ENCODE assay signal across 1 cellular context in the genomic region with DNA sequence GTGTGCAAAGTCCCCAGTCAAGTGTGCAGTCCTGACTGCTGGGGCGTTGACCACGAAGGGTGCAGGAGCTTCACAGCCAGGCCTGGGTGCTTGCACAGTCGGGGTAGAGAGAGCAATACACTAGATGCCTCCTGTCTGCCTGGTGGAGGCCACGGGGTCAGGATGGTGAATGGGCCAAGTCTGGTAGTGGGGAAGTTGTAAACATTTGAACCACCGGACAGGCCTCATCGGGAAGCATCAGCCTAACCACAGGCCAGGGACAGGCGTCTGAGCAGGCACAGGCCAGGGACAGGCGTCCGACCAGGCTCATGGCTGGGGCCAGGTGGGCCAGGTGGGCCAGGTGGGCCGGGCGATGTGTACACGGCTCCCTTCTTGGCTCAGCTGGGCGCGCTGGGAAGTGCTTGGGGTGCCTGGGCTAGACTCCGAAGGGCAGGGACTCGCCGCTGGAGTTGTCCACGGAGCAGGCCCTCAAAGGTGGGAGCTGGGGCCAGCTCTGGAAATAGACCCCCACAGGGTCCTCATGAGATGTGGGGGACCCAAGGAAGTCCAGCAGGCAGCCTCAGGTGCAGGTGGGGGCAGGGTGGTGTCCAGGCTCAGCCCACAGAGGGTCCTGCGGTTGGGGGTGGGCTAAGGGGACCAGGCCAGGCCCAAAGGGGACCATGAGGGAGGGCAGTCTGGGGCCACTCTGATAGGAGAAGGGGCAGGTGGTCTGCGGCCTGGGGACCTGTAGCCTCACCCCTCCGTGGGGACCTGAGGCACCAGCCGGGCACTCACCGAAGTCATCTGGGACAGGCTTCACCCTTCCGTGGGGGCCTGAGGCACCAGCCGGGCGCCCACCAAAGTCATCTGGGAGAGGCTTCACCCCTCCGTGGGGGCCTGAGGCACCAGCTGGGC.
TF ChIP-seq lines count a peak whose summit lies in the region.

No MANE protein-coding gene starts in this region.

TF ChIP-seq in IMR-90, 13 proteins besides CTCF, POLR2A, EP300 and RAD21:
- TF ChIP-seq CEBPB (IDR thresholded peaks at IDR 0.05; ENCODE audit: low read depth, low read length) = no peak
- no peak for TF ChIP-seq RCOR1 (IDR thresholded peaks at IDR 0.05; ENCODE audit: insufficient replicate concordance, low read length)
- TF ChIP-seq RFX5 (IDR thresholded peaks at IDR 0.05; ENCODE audit: low read depth, low read length) = no peak
- no peak for TF ChIP-seq BHLHE40 (IDR thresholded peaks at IDR 0.05; ENCODE audit: low read depth, low read length)
- TF ChIP-seq NFE2L2 (IDR thresholded peaks at IDR 0.05; ENCODE audit: low read depth, low read length) = no peak
- no peak for TF ChIP-seq MXI1 (IDR thresholded peaks at IDR 0.05; ENCODE audit: borderline replicate concordance, low read depth, low read length)
- TF ChIP-seq, protein P1, sequence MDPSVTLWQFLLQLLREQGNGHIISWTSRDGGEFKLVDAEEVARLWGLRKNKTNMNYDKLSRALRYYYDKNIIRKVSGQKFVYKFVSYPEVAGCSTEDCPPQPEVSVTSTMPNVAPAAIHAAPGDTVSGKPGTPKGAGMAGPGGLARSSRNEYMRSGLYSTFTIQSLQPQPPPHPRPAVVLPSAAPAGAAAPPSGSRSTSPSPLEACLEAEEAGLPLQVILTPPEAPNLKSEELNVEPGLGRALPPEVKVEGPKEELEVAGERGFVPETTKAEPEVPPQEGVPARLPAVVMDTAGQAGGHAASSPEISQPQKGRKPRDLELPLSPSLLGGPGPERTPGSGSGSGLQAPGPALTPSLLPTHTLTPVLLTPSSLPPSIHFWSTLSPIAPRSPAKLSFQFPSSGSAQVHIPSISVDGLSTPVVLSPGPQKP (IDR thresholded peaks at IDR 0.05; ENCODE audit: borderline replicate concordance, low read depth, low read length) = no peak
- TF ChIP-seq, protein P2, sequence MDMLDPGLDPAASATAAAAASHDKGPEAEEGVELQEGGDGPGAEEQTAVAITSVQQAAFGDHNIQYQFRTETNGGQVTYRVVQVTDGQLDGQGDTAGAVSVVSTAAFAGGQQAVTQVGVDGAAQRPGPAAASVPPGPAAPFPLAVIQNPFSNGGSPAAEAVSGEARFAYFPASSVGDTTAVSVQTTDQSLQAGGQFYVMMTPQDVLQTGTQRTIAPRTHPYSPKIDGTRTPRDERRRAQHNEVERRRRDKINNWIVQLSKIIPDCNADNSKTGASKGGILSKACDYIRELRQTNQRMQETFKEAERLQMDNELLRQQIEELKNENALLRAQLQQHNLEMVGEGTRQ (IDR thresholded peaks at IDR 0.05; ENCODE audit: low read depth, low read length) = no peak
- TF ChIP-seq MAZ (IDR thresholded peaks at IDR 0.05; ENCODE audit: borderline replicate concordance, low read depth, low read length) = no peak
- no peak for TF ChIP-seq SMC3 (IDR thresholded peaks at IDR 0.05; ENCODE audit: low read depth, low read length)
- no peak for TF ChIP-seq FOS (IDR thresholded peaks at IDR 0.05; ENCODE audit: low read depth, low read length)
- no peak for TF ChIP-seq MAFK (IDR thresholded peaks at IDR 0.05; ENCODE audit: low read depth, low read length)
- no peak for TF ChIP-seq CHD1 (IDR thresholded peaks at IDR 0.05; ENCODE audit: low read depth, low read length)
